23 cellular contexts compared by ENCODE assay signal in the genomic region with DNA sequence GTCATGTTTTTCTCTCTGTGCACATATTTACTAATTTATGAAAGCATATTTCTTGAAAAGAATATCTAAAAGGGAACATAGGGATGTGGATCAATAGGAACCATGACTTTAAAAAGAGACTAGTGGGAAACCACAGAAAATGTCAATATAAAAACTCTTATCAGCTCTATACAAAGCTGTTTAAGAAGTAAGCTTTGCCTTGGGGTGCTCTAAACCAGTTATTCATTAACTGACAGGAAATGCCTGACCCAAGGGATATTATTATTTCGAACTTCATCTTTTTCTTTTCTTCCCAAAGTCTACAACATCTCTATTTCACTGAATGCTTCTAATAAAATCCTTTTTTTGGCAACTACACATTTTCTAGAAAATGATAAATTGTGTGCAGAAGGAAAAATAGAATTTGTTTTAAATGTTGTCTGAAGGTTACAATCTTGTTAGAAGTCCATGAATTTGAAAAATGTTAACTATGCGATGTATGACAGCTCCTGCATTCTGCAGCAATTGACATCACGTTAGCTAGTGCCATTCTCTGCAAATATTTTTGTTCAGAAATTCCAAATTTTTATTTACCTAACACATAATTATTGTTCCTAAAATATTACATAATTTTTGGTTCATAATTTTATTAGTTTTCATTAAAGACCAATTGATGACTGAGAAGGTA.
DNase-seq lines count a peak whose midpoint lies in the region; ATAC-seq and TF ChIP-seq lines count a peak whose summit lies in the region.
"Had no signal": no experiment of that assay in that cellular context is flagged by ENCODE, and none has a peak within 500 bp of the region (broad histone marks: within the 10 kb centered on the region; RNA-seq: fewer than 3 reads in every experiment).

No MANE protein-coding gene starts in this region.

- H3K4me3 ChIP-seq in A673 (ENCODE audit: low read depth, low read length, poor library complexity, severe bottlenecking) (no peak overlapping the region), GM23248 (no peak overlapping the region), mesenchymal stem cell (ENCODE audit: insufficient read depth in 1 of 2, low read depth in 1 of 2, low read length in 2 of 2) (no peak overlapping the region), sigmoid colon (no peak overlapping the region)
- H3K4me3 ChIP-seq: suprapubic skin had no signal

- TF ChIP-seq CTCF in A673 (conservative IDR thresholded peaks at IDR 0.05; ENCODE audit: low read depth, low read length) (no peak), sigmoid colon (IDR thresholded peaks at IDR 0.05) (no peak)

- H2AK5ac ChIP-seq in mesenchymal stem cell (ENCODE audit: low read length, severe bottlenecking) = no peak overlapping the region

- H3K9ac ChIP-seq in GM23248 (no peak overlapping the region), mesenchymal stem cell (ENCODE audit: low read length) (no peak overlapping the region)
- H3K9ac ChIP-seq: SK-N-SH had no signal

- TF ChIP-seq EP300 in sigmoid colon (IDR thresholded peaks at IDR 0.05) = no peak

- H3K9me3 ChIP-seq in A673 (ENCODE audit: low read depth, low read length, poor library complexity, severe bottlenecking) (no peaks in the 10 kb centered on the region), GM23248 (ENCODE audit: low read depth) (no peaks in the 10 kb centered on the region), mesenchymal stem cell (ENCODE audit: control insufficient read depth, low read length) (no peaks in the 10 kb centered on the region), sigmoid colon (no peaks in the 10 kb centered on the region)
- H3K9me3 ChIP-seq: SK-N-SH, suprapubic skin had no signal

- 72 to 74% methylated on average over 3 of the region's 3 CpGs for WGBS in GM23248 (ENCODE audit: low coverage in 1 of 2, low lambda C conversion rate in 2 of 2, missing lambda C conversion rate in 2 of 2), 2 experiments
- WGBS in mesenchymal stem cell = 60% methylated on average over 2 of the region's 3 CpGs
- WGBS in sigmoid colon, 2 donors = 37 to 58% methylated on average over 3 of the region's 3 CpGs

- POLR2A ChIA-PET in A673 (lab: Charles Lee; ENCODE audit: low non-redundant PET) = no interaction called here

- H3F3A ChIP-seq in GM23248 (ENCODE audit: insufficient read depth) = no peaks in the 10 kb centered on the region

- peak; percentile 2 for DNase-seq in A673 (ENCODE audit: low spot score)
- DNase-seq in GM23248 = no peak
- DNase-seq in astrocyte of the hippocampus (ENCODE audit: low read depth, low spot score) = peak; percentile 8
- DNase-seq in mesenchymal stem cell = no peak
- no peak for DNase-seq in D341Med (ENCODE audit: low spot score)
- DNase-seq in Ammon's horn (ENCODE audit: low spot score) = no peak
- no peak for DNase-seq in sigmoid colon
- DNase-seq: activated CD4-positive, alpha-beta T cell treated with anti-CD3 and anti-CD28 coated beads, Interleukin-2, amount 10 ng/mL, durations not matched to agents 24 days and 14 days; activated naive CD4-positive, alpha-beta T cell treated with anti-CD3 and anti-CD28 coated beads, Interleukin-2, amount 10 ng/mL, durations not matched to agents 7 days and 5 days; CD4-positive, CD25-positive, alpha-beta regulatory T cell; naive thymus-derived CD4-positive, alpha-beta T cell; NCI-H1092; NCI-H187 treated with DMSO at 0.1 percent for 48 hours; NCI-H69; occipital lobe; SK-N-SH; stimulated activated CD4-positive, alpha-beta T cell treated with anti-CD3 and anti-CD28 coated beads, Interleukin-4, amount 100 ng/mL, for 24 hours; stimulated activated naive B cell treated with anti-CD40 and anti-IgM and Interleukin-4, amounts not matched to agents 10 μg/mL and 1 μg/mL and 100 μg/mL, for 72 hours; T-helper 17 cell; WERI-Rb-1 had no signal

- H3K36me3 ChIP-seq in A673 (ENCODE audit: insufficient read depth, low read length, poor library complexity, severe bottlenecking) (no peaks in the 10 kb centered on the region), GM23248 (ENCODE audit: low read depth) (no peaks in the 10 kb centered on the region), mesenchymal stem cell (ENCODE audit: control insufficient read depth in 1 of 2, insufficient read depth in 2 of 2, low read depth in 1 of 2, low read length in 2 of 2) (no peaks in the 10 kb centered on the region), sigmoid colon (no peaks in the 10 kb centered on the region)
- H3K36me3 ChIP-seq: suprapubic skin, WERI-Rb-1 had no signal

- no peaks in the 10 kb centered on the region for H4K20me1 ChIP-seq in GM23248 (ENCODE audit: insufficient read depth)

- H3K4me1 ChIP-seq in A673 (ENCODE audit: insufficient read depth, low read length, poor library complexity, severe bottlenecking) (no peaks in the 10 kb centered on the region), GM23248 (ENCODE audit: insufficient read depth) (peaks cover 11% of the 10 kb centered on the region), mesenchymal stem cell (ENCODE audit: control insufficient read depth, insufficient read depth, low read depth, low read length) (peaks cover 3% of the 10 kb centered on the region), sigmoid colon (no peaks in the 10 kb centered on the region)
- H3K4me1 ChIP-seq: suprapubic skin had no signal

- H3K23ac ChIP-seq in mesenchymal stem cell (ENCODE audit: low read length in 2 of 2) = no peak overlapping the region

- no peaks in the 10 kb centered on the region for H3K9me2 ChIP-seq in GM23248 (ENCODE audit: insufficient read depth)
- H3K9me2 ChIP-seq: SK-N-SH had no signal

- TF ChIP-seq POLR2A in sigmoid colon (IDR thresholded peaks at IDR 0.05) = no peak

- no peak overlapping the region for H3K18ac ChIP-seq in mesenchymal stem cell (ENCODE audit: low read depth in 1 of 2, low read length in 2 of 2)

- H2BK15ac ChIP-seq in mesenchymal stem cell (ENCODE audit: low read depth, poor library complexity, severe bottlenecking) = no peak overlapping the region

- in situ Hi-C loops in GM23248 (cut with MboI) = no loop called here

- peak overlapping the region; percentile 32 for H3K4me2 ChIP-seq in GM23248 (ENCODE audit: unreplicated experiment)
- peak overlapping the region; percentile 43 for H3K4me2 ChIP-seq in mesenchymal stem cell (ENCODE audit: low read length, poor library complexity, severe bottlenecking)
- H3K4me2 ChIP-seq: SK-N-SH had no signal

- no peaks in the 10 kb centered on the region for H3K79me2 ChIP-seq in GM23248 (ENCODE audit: insufficient read depth)

- no peak overlapping the region for H4K8ac ChIP-seq in mesenchymal stem cell (ENCODE audit: low read length)

- no peak for ATAC-seq in GM19035 (IDR thresholded peaks at IDR 0.05; ENCODE audit: unreplicated experiment)
- ATAC-seq: naive thymus-derived CD4-positive, alpha-beta T cell; stimulated activated naive B cell treated with anti-CD40 and anti-IgM and Interleukin-4, amounts not matched to agents 10 μg/mL and 1 μg/mL and 100 μg/mL, for 72 hours; T-helper 17 cell had no signal

- H2AFZ ChIP-seq in GM23248 (no peak overlapping the region), mesenchymal stem cell (ENCODE audit: low read depth, low read length) (no peak overlapping the region)

- CTCF ChIA-PET in A673 (lab: Charles Lee) = no interaction called here

- H3K27ac ChIP-seq in A673 (ENCODE audit: low read depth, low read length, poor library complexity, severe bottlenecking) (no peak overlapping the region), GM23248 (no peak overlapping the region), mesenchymal stem cell (ENCODE audit: low read length, poor library complexity, severe bottlenecking) (peak overlapping the region; percentile 86), sigmoid colon (no peak overlapping the region)
- H3K27ac ChIP-seq: epithelial cell of prostate, suprapubic skin, WERI-Rb-1 had no signal

- H3K79me1 ChIP-seq in mesenchymal stem cell (replicated peaks; ENCODE audit: low read length, poor library complexity, severe bottlenecking) = no peaks in the 10 kb centered on the region

- H2BK120ac ChIP-seq in mesenchymal stem cell (ENCODE audit: low read depth, low read length) = no peak overlapping the region

- no peak overlapping the region for H3K4ac ChIP-seq in mesenchymal stem cell (ENCODE audit: low read depth in 1 of 2, low read length in 2 of 2)

- intact Hi-C loops in A673 (cut with micrococcal nuclease; ENCODE audit: unreplicated experiment) (no loop called here), sigmoid colon (cut with DNase I) (no loop called here)

- H3K27me3 ChIP-seq in A673 (replicated peaks; ENCODE audit: insufficient read depth, low read depth, low read length, poor library complexity) (no peaks in the 10 kb centered on the region), GM23248 (replicated peaks; ENCODE audit: insufficient read depth) (no peaks in the 10 kb centered on the region), mesenchymal stem cell (ENCODE audit: control insufficient read depth in 1 of 2, insufficient read depth in 1 of 2, low read length in 2 of 2) (no peaks in the 10 kb centered on the region), sigmoid colon (no peaks in the 10 kb centered on the region)
- H3K27me3 ChIP-seq: suprapubic skin had no signal

- no TSS peak for BruUV-seq in A673 (replicated peaks; lab: Mats Ljungman, UMichigan)

- no peak overlapping the region for H2BK12ac ChIP-seq in mesenchymal stem cell (ENCODE audit: low read length in 2 of 2)

- H2BK5ac ChIP-seq in mesenchymal stem cell (ENCODE audit: low read depth, low read length, poor library complexity, severe bottlenecking) = peak overlapping the region; percentile 82

- no peak overlapping the region for H3K14ac ChIP-seq in mesenchymal stem cell (ENCODE audit: low read length in 2 of 2)

- no peak overlapping the region for H4K91ac ChIP-seq in mesenchymal stem cell (ENCODE audit: low read length)

Comparison
In these comparisons a context has a peak if more than half of its experiments do, and no peak if none do; other contexts are left out.
1. DNase-seq: peak in A673 (single experiment) and astrocyte of the hippocampus (single experiment); none in GM23248 (single experiment), mesenchymal stem cell (single experiment), D341Med (single experiment), Ammon's horn (single experiment) and sigmoid colon (single experiment).